1 cellular context compared by ENCODE assay signal in the genomic region with DNA sequence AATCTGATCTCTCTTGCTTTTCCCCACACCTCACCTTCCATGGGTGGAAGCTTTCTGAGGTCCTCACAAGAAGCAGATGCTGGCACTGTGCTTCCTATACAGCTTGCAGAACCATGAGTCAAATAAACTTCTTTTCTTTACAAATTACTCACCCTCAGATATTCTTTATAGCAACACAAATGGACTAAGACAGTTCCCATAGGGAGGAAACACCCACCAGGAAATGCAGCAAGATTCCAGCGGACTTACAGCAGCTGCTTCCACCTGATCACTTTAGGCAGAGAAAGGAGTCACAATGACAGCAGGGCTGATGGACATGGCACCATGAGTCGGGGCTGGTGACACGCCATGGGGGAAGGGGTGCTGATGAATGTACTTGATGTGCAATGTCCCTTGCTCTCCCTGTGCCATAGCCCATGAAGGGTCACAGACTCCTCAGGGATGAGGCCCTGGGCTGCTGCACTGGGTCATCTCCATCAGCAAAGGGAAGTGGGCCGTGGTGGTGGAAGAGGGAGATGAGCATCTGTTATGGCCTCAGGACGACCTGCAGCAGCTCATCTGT.
TF ChIP-seq lines count a peak whose summit lies in the region.

No MANE protein-coding gene starts in this region.

TF ChIP-seq in IMR-90, 13 proteins besides CTCF, POLR2A, EP300 and RAD21:
- TF ChIP-seq SMC3 (IDR thresholded peaks at IDR 0.05; ENCODE audit: low read depth, low read length): no peak
- TF ChIP-seq, protein P1, sequence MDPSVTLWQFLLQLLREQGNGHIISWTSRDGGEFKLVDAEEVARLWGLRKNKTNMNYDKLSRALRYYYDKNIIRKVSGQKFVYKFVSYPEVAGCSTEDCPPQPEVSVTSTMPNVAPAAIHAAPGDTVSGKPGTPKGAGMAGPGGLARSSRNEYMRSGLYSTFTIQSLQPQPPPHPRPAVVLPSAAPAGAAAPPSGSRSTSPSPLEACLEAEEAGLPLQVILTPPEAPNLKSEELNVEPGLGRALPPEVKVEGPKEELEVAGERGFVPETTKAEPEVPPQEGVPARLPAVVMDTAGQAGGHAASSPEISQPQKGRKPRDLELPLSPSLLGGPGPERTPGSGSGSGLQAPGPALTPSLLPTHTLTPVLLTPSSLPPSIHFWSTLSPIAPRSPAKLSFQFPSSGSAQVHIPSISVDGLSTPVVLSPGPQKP (IDR thresholded peaks at IDR 0.05; ENCODE audit: borderline replicate concordance, low read depth, low read length): no peak
- TF ChIP-seq, protein P2, sequence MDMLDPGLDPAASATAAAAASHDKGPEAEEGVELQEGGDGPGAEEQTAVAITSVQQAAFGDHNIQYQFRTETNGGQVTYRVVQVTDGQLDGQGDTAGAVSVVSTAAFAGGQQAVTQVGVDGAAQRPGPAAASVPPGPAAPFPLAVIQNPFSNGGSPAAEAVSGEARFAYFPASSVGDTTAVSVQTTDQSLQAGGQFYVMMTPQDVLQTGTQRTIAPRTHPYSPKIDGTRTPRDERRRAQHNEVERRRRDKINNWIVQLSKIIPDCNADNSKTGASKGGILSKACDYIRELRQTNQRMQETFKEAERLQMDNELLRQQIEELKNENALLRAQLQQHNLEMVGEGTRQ (IDR thresholded peaks at IDR 0.05; ENCODE audit: low read depth, low read length): no peak
- TF ChIP-seq MAFK (IDR thresholded peaks at IDR 0.05; ENCODE audit: low read depth, low read length): no peak
- no peak for TF ChIP-seq FOS (IDR thresholded peaks at IDR 0.05; ENCODE audit: low read depth, low read length)
- TF ChIP-seq RFX5 (IDR thresholded peaks at IDR 0.05; ENCODE audit: low read depth, low read length): no peak
- TF ChIP-seq MAZ (IDR thresholded peaks at IDR 0.05; ENCODE audit: borderline replicate concordance, low read depth, low read length): no peak
- no peak for TF ChIP-seq RCOR1 (IDR thresholded peaks at IDR 0.05; ENCODE audit: insufficient replicate concordance, low read length)
- no peak for TF ChIP-seq MXI1 (IDR thresholded peaks at IDR 0.05; ENCODE audit: borderline replicate concordance, low read depth, low read length)
- no peak for TF ChIP-seq BHLHE40 (IDR thresholded peaks at IDR 0.05; ENCODE audit: low read depth, low read length)
- no peak for TF ChIP-seq CHD1 (IDR thresholded peaks at IDR 0.05; ENCODE audit: low read depth, low read length)
- TF ChIP-seq CEBPB (IDR thresholded peaks at IDR 0.05; ENCODE audit: low read depth, low read length): no peak
- no peak for TF ChIP-seq NFE2L2 (IDR thresholded peaks at IDR 0.05; ENCODE audit: low read depth, low read length)
